Comparison of ENCODE assay signal across 27 cellular contexts in the genomic region with DNA sequence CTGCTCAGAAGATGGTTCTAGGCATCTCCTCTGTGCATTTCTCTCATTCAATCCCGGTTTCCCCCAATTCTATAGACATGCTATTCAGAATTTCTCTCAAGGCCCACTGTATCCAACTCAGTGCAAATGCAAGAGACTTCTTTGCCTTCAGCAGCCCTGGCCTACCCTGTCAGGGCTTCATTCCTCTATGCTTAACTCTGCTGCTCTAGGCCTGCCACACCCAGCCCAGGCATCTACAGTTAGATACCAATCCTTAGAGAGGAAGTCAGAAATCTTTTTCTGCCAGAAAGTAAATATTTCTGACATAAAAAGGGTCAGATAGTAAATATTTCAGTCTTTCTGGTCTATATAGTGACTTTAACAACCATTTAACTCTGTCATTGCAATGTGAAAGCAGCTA.
A peak's percentile ranks its signal among the peaks of the same experiment; 100 is the strongest.
DNase-seq lines count a peak whose midpoint lies in the region; ATAC-seq, FAIRE-seq and TF ChIP-seq lines count a peak whose summit lies in the region.
"Had no signal": no experiment of that assay in that cellular context is flagged by ENCODE, and none has a peak within 500 bp of the region (broad histone marks: within the 10 kb centered on the region; RNA-seq: fewer than 3 reads in every experiment).

No MANE protein-coding gene starts in this region.

- no peak for ATAC-seq in T-cell (replicated peaks in 1 of 4)
- ATAC-seq: heart right ventricle, Panc1 had no signal

- intact Hi-C loops in activated naive CD4-positive, alpha-beta T cell treated with anti-CD3 and anti-CD28 coated beads for 36 hours (cut with micrococcal nuclease): no loop called here

- no peak overlapping the region for H2BK12ac ChIP-seq in trophoblast cell (ENCODE audit: low read length)

- FAIRE-seq in HTR-8/SVneo (lab: Jason Lieb, UNC): no peak

- no peak overlapping the region for H3K18ac ChIP-seq in trophoblast cell (ENCODE audit: low read length)

- H2BK5ac ChIP-seq in trophoblast cell (ENCODE audit: low read depth, low read length, poor library complexity): no peak overlapping the region

- no peaks in the 10 kb centered on the region for H3K9me2 ChIP-seq in hepatocyte (replicated peaks; ENCODE audit: insufficient read depth)

- POLR2A ChIA-PET in T-cell (lab: Charles Lee): no interaction called here

- H3K4me1 ChIP-seq in hepatocyte (ENCODE audit: insufficient read depth): peaks cover 14% of the 10 kb centered on the region
- H3K4me1 ChIP-seq in trophoblast cell (ENCODE audit: control insufficient read depth in 1 of 2, insufficient read depth in 2 of 2, low read length in 2 of 2): peaks cover 0 to 3% of the 10 kb centered on the region in 2 experiments
- H3K4me1 ChIP-seq in HAP-1: no peaks in the 10 kb centered on the region
- H3K4me1 ChIP-seq: heart right ventricle, right atrium auricular region, spleen had no signal

- DNase-seq in AG08395 (ENCODE audit: low spot score) (peak; percentile 11), HTR-8/SVneo (ENCODE audit: insufficient read length, low spot score) (peak; percentile 2), hepatocyte (ENCODE audit: low spot score) (peak; percentile 56), trophoblast cell (peak; percentile 51 to 70), D341Med (ENCODE audit: low spot score) (no peak), HAP-1 (ENCODE audit: low spot score in 2 of 2) (no peak), T-cell (no peak)
- no peak for DNase-seq in activated naive CD4-positive, alpha-beta T cell treated with anti-CD3 and anti-CD28 coated beads for 36 hours
- DNase-seq: activated CD4-positive, alpha-beta T cell treated with anti-CD3 and anti-CD28 coated beads, Interleukin-2, amount 50 U/mL, for 4 hours; activated CD4-positive, CD25-positive, alpha-beta regulatory T cell; activated naive CD4-positive, alpha-beta T cell treated with Interleukin-2 at 50 U/mL for 16 hours; amniotic stem cell; brain microvascular endothelial cell; CD4-positive, alpha-beta memory T cell; DMS 273 treated with DMSO at 0.1 percent for 48 hours; effector CD4-positive, alpha-beta T cell; heart right ventricle; naive B cell; NCI-H1092 treated with DMSO at 0.1 percent for 48 hours; NCI-H187 treated with DMSO at 0.1 percent for 48 hours; NCI-H526; spleen; stimulated activated CD4-positive, alpha-beta T cell treated with anti-CD3 and anti-CD28 coated beads, Interleukin-4, amount 100 ng/mL, for 1 hour; T-helper 1 cell had no signal

- H3K27ac ChIP-seq in hepatocyte (peak overlapping the region; percentile 42), trophoblast cell (ENCODE audit: low read depth, low read length) (no peak overlapping the region)
- H3K27ac ChIP-seq: 22Rv1, brain microvascular endothelial cell, heart right ventricle, right atrium auricular region, spleen had no signal

- H3K23ac ChIP-seq in trophoblast cell (ENCODE audit: low read length): no peak overlapping the region

- H3K14ac ChIP-seq in trophoblast cell (ENCODE audit: low read length): no peak overlapping the region

- H3K4me2 ChIP-seq in hepatocyte: no peak overlapping the region
- H3K4me2 ChIP-seq in trophoblast cell (ENCODE audit: low read length): no peak overlapping the region

- H3K4me3 Mint-ChIP-seq in activated naive CD4-positive, alpha-beta T cell treated with anti-CD3 and anti-CD28 coated beads for 36 hours: no peak overlapping the region
- no peak overlapping the region for H3K4me3 Mint-ChIP-seq in T-cell
- H3K4me3 Mint-ChIP-seq: CD4-positive, alpha-beta memory T cell; naive B cell had no signal

- H3K27me3 Mint-ChIP-seq in activated naive CD4-positive, alpha-beta T cell treated with anti-CD3 and anti-CD28 coated beads for 36 hours (ENCODE audit: low read depth): no peaks in the 10 kb centered on the region
- H3K27me3 Mint-ChIP-seq in T-cell: no peaks in the 10 kb centered on the region
- H3K27me3 Mint-ChIP-seq: CD4-positive, alpha-beta memory T cell; naive B cell had no signal

- no peak overlapping the region for H4K8ac ChIP-seq in trophoblast cell (ENCODE audit: low read depth, low read length)

- no peaks in the 10 kb centered on the region for H3K9me3 ChIP-seq in hepatocyte (ENCODE audit: low read depth)
- no peaks in the 10 kb centered on the region for H3K9me3 ChIP-seq in trophoblast cell (ENCODE audit: insufficient read depth, low read depth, low read length)
- H3K9me3 ChIP-seq in HAP-1: no peaks in the 10 kb centered on the region
- H3K9me3 ChIP-seq: heart right ventricle, right atrium auricular region, spleen had no signal

- no peak overlapping the region for H3K27ac Mint-ChIP-seq in activated naive CD4-positive, alpha-beta T cell treated with anti-CD3 and anti-CD28 coated beads for 36 hours
- H3K27ac Mint-ChIP-seq in T-cell: no peak overlapping the region
- H3K27ac Mint-ChIP-seq: CD4-positive, alpha-beta memory T cell; naive B cell had no signal

- no peak overlapping the region for H4K12ac ChIP-seq in trophoblast cell (ENCODE audit: low read depth, low read length)

- WGBS in hepatocyte (ENCODE audit: low lambda C conversion rate, missing lambda C conversion rate): 87% methylated on average over 1 of the region's 1 CpG
- WGBS in trophoblast cell (ENCODE audit: extremely low coverage, insufficient coverage, insufficient read length): no CpG with 5 or more reads among the region's 1 CpG

- TF ChIP-seq CTCF in hepatocyte (IDR thresholded peaks at IDR 0.05; ENCODE audit: poor library complexity): no peak

- H3K9me3 Mint-ChIP-seq in activated naive CD4-positive, alpha-beta T cell treated with anti-CD3 and anti-CD28 coated beads for 36 hours: peaks cover 2% of the 10 kb centered on the region
- H3K9me3 Mint-ChIP-seq in T-cell: peaks cover 3 to 24% (median 7%) of the 10 kb centered on the region in 3 donors

- H2AFZ ChIP-seq in hepatocyte: no peak overlapping the region
- H2AFZ ChIP-seq in trophoblast cell (ENCODE audit: insufficient read depth, low read length, poor library complexity): no peak overlapping the region

- H3K36me3 Mint-ChIP-seq in activated naive CD4-positive, alpha-beta T cell treated with anti-CD3 and anti-CD28 coated beads for 36 hours (ENCODE audit: low read depth): no peaks in the 10 kb centered on the region
- no peaks in the 10 kb centered on the region for H3K36me3 Mint-ChIP-seq in T-cell
- H3K36me3 Mint-ChIP-seq: CD4-positive, alpha-beta memory T cell; naive B cell had no signal

- CTCF ChIA-PET in activated naive CD4-positive, alpha-beta T cell treated with anti-CD3 and anti-CD28 coated beads for 36 hours (lab: Charles Lee): no interaction called here
- CTCF ChIA-PET in T-cell (lab: Charles Lee): no interaction called here

- H3K4ac ChIP-seq in trophoblast cell (ENCODE audit: low read depth, low read length): no peak overlapping the region

- H3K79me2 ChIP-seq in hepatocyte (no peaks in the 10 kb centered on the region), trophoblast cell (ENCODE audit: control insufficient read depth, insufficient read depth, low read length, poor library complexity) (no peaks in the 10 kb centered on the region)

- in situ Hi-C loops in HAP-1 (cut with MboI; ENCODE audit: low sequenced_read_pairs): no loop called here

- H3K4me1 Mint-ChIP-seq in activated naive CD4-positive, alpha-beta T cell treated with anti-CD3 and anti-CD28 coated beads for 36 hours (ENCODE audit: low read depth): no peaks in the 10 kb centered on the region
- no peaks in the 10 kb centered on the region for H3K4me1 Mint-ChIP-seq in T-cell
- H3K4me1 Mint-ChIP-seq: CD4-positive, alpha-beta memory T cell; naive B cell had no signal

- H2BK120ac ChIP-seq in trophoblast cell (ENCODE audit: insufficient read depth, low read length, poor library complexity): no peak overlapping the region

- no peaks in the 10 kb centered on the region for H4K20me1 ChIP-seq in hepatocyte (ENCODE audit: insufficient read depth, poor library complexity, severe bottlenecking)

- H3K9ac ChIP-seq in trophoblast cell (ENCODE audit: low read length): peak overlapping the region; percentile 58

- H4K91ac ChIP-seq in trophoblast cell (ENCODE audit: low read depth, low read length): no peak overlapping the region

- H3K4me3 ChIP-seq in hepatocyte: no peak overlapping the region
- no peak overlapping the region for H3K4me3 ChIP-seq in trophoblast cell (ENCODE audit: low read depth, low read length)
- no peak overlapping the region for H3K4me3 ChIP-seq in HAP-1
- H3K4me3 ChIP-seq: heart right ventricle, right atrium auricular region, spleen had no signal

- H3K27me3 ChIP-seq in hepatocyte (no peaks in the 10 kb centered on the region), trophoblast cell (ENCODE audit: insufficient read depth, low read length) (no peaks in the 10 kb centered on the region), HAP-1 (ENCODE audit: low read depth) (no peaks in the 10 kb centered on the region)
- H3K27me3 ChIP-seq: brain microvascular endothelial cell, heart right ventricle, right atrium auricular region, spleen had no signal

- no peaks in the 10 kb centered on the region for H3K36me3 ChIP-seq in hepatocyte (replicated peaks; ENCODE audit: insufficient read depth, low read depth)
- no peaks in the 10 kb centered on the region for H3K36me3 ChIP-seq in trophoblast cell (ENCODE audit: control insufficient read depth in 1 of 2, insufficient read depth in 2 of 2, low read length in 2 of 2)
- no peaks in the 10 kb centered on the region for H3K36me3 ChIP-seq in HAP-1 (replicated peaks)
- H3K36me3 ChIP-seq: brain microvascular endothelial cell, heart right ventricle, right atrium auricular region, spleen had no signal

- no peak overlapping the region for H2AK5ac ChIP-seq in trophoblast cell (ENCODE audit: low read length)

- no peaks in the 10 kb centered on the region for H3K79me1 ChIP-seq in trophoblast cell (ENCODE audit: low read length)

Comparison
In these comparisons a context has a peak if more than half of its experiments do, and no peak if none do; other contexts are left out.
1. DNase-seq: peak in AG08395 (single experiment), HTR-8/SVneo (single experiment), hepatocyte (single experiment) and trophoblast cell (2 of 2); none in D341Med (single experiment), HAP-1 (0 of 2), activated naive CD4-positive, alpha-beta T cell treated with anti-CD3 and anti-CD28 coated beads for 36 hours (single experiment) and T-cell (0 of 34).